In genomic region chr19:8319807-8320520, GRCh38 we compare ENCODE assay signal across 9 cellular contexts. TPM values are rescaled to one million over a fixed set of nuclear protein-coding genes. Genes with fewer than 3 reads are reported as not detected.
DNase-seq lines count a peak whose midpoint lies in the region; ATAC-seq and TF ChIP-seq lines count a peak whose summit lies in the region.
"Had no signal": no experiment of that assay in that cellular context is flagged by ENCODE, and none has a peak within 500 bp of the region (broad histone marks: within the 10 kb centered on the region; RNA-seq: fewer than 3 reads in every experiment).

No MANE protein-coding gene starts in this region.

- no peaks in the 10 kb centered on the region for H3K9me3 ChIP-seq in sigmoid colon

- TF ChIP-seq EP300 in sigmoid colon (IDR thresholded peaks at IDR 0.05), result no peak

- in situ Hi-C loops in G401 (cut with HindIII; ENCODE audit: low sequenced_read_pairs), result no loop called here

- no peaks in the 10 kb centered on the region for H3K27me3 ChIP-seq in sigmoid colon

- TF ChIP-seq POLR2A in sigmoid colon (IDR thresholded peaks at IDR 0.05), result no peak

- no peak for DNase-seq in fibroblast of villous mesenchyme (ENCODE audit: low read depth)
- no peak for DNase-seq in sigmoid colon
- DNase-seq in G401 (ENCODE audit: low spot score), result no peak
- DNase-seq in Kasumi-1 (lab: John Stamatoyannopoulos, UW), result no peak
- DNase-seq in posterior vena cava (ENCODE audit: low spot score), result no peak
- DNase-seq: hippocampal formation had no signal

- TF ChIP-seq CTCF in GM12875 (IDR thresholded peaks at IDR 0.05; ENCODE audit: borderline replicate concordance, insufficient read depth, low read depth, low read length) (no peak), VCaP (conservative IDR thresholded peaks at IDR 0.05) (no peak), fibroblast of villous mesenchyme (IDR thresholded peaks at IDR 0.05; ENCODE audit: insufficient read depth, low read depth, low read length) (no peak), sigmoid colon (IDR thresholded peaks at IDR 0.05) (no peak)

- peak overlapping the region; percentile 95 for H3K4me3 ChIP-seq in GM12875 (ENCODE audit: low read depth, low read length)
- H3K4me3 ChIP-seq in fibroblast of villous mesenchyme (ENCODE audit: low read depth, low read length), result peak overlapping the region; percentile 73
- peak overlapping the region; percentile 75 to 93 (median 80) for H3K4me3 ChIP-seq in sigmoid colon

- WGBS in sigmoid colon, 2 donors, result 85 to 86% methylated on average over 19 of the region's 19 CpGs

- H3K27ac ChIP-seq in VCaP (peak overlapping the region; percentile 82; the same call in 1 of the 2 replicates), sigmoid colon (peak overlapping the region in 3 of 4 donors; percentile 88 to 92 (median 92))

- intact Hi-C loops in sigmoid colon (cut with DNase I), result loop anchor here (5.0 kb wide), 1 partner anchor 512 kb away; the partner anchor contains the start of genes MBD3L1 and ZNF558
- intact Hi-C loops in posterior vena cava (cut with DNase I), result no loop called here

- no peak for ATAC-seq in GM19455 (IDR thresholded peaks at IDR 0.05; ENCODE audit: unreplicated experiment)

- H3K36me3 ChIP-seq in sigmoid colon, result peaks cover 7 to 41% (median 8%) of the 10 kb centered on the region in 4 donors

- H3K4me1 ChIP-seq in sigmoid colon, result peaks cover 0 to 37% (median 29%) of the 10 kb centered on the region in 4 donors

RNA-seq across cellular contexts. Expression of gene NDUFA7, which starts 1.2 kb away (rescaled TPM):
- total RNA-seq in fibroblast of villous mesenchyme (9.1 and 18.4 TPM in 2 replicates), sigmoid colon (10 to 100 TPM; 21.0 to 35.5 (median 27.5) TPM), posterior vena cava (10 to 100 TPM; 29.8 to 31.2 TPM)
- 100 to 1,000 TPM; 115 to 146 (median 130) TPM for polyA plus RNA-seq in sigmoid colon
- 39.8 and 59.0 TPM in 2 replicates for total RNA-seq in G401 (2014; rRNA removed; shearing (Covaris generic))

RNA-seq across cellular contexts. Expression of gene RPS28, which starts 1.3 kb away (rescaled TPM):
- total RNA-seq in fibroblast of villous mesenchyme (86.4 and 117 TPM in 2 replicates), sigmoid colon (100 to 1,000 TPM; 244 to 601 (median 414) TPM), posterior vena cava (100 to 1,000 TPM; 798 to 911 TPM)
- polyA plus RNA-seq in sigmoid colon, result 100 to 1,000 TPM; 574 to 938 (median 657) TPM
- 791 and 831 TPM in 2 replicates for total RNA-seq in G401 (2014; rRNA removed; shearing (Covaris generic))

RNA-seq across cellular contexts. Expression of gene CD320, which starts 11.8 kb away (rescaled TPM):
- 18.1 and 29.0 TPM in 2 replicates for total RNA-seq in fibroblast of villous mesenchyme
- total RNA-seq in sigmoid colon, result 10 to 100 TPM; 22.5 to 39.6 (median 28.7) TPM
- 10 to 100 TPM; 10.2 to 72.6 (median 12.0) TPM for polyA plus RNA-seq in sigmoid colon
- total RNA-seq in G401 (2014; rRNA removed; shearing (Covaris generic)), result 141 and 173 TPM in 2 replicates
- total RNA-seq in posterior vena cava, result 10 to 100 TPM; 29.2 to 31.6 TPM

RNA-seq across cellular contexts. Expression of gene KANK3, which starts 23.1 kb away (rescaled TPM):
- total RNA-seq in fibroblast of villous mesenchyme (under 0.01 and 0.64 TPM in 2 replicates), sigmoid colon (1 to 10 TPM; 6.5 to 8.9 (median 8.4) TPM), posterior vena cava (10 to 100 TPM; 11.0 to 22.5 TPM)
- polyA plus RNA-seq in sigmoid colon, result 1 to 10 TPM in 2 of 3 donors, under 1 TPM in 1; 0.92 to 4.9 (median 3.6) TPM
- 0.81 and 1.2 TPM in 2 replicates for total RNA-seq in G401 (2014; rRNA removed; shearing (Covaris generic))

RNA-seq across cellular contexts. Expression of gene ANGPTL4, which starts 44.0 kb away (rescaled TPM):
- total RNA-seq in fibroblast of villous mesenchyme (0.64 and 1.3 TPM in 2 replicates), sigmoid colon (10 to 100 TPM in 3 of 4 donors, 1 to 10 TPM in 1; 7.1 to 31.6 (median 24.0) TPM), posterior vena cava (10 to 100 TPM; 10.4 to 95.3 TPM)
- 10 to 100 TPM in 1 of 3 donors, 1 to 10 TPM in 2; 2.3 to 10.3 (median 2.4) TPM for polyA plus RNA-seq in sigmoid colon
- 2.2 and 8.4 TPM in 2 replicates for total RNA-seq in G401 (2014; rRNA removed; shearing (Covaris generic))
